In the genomic region with DNA sequence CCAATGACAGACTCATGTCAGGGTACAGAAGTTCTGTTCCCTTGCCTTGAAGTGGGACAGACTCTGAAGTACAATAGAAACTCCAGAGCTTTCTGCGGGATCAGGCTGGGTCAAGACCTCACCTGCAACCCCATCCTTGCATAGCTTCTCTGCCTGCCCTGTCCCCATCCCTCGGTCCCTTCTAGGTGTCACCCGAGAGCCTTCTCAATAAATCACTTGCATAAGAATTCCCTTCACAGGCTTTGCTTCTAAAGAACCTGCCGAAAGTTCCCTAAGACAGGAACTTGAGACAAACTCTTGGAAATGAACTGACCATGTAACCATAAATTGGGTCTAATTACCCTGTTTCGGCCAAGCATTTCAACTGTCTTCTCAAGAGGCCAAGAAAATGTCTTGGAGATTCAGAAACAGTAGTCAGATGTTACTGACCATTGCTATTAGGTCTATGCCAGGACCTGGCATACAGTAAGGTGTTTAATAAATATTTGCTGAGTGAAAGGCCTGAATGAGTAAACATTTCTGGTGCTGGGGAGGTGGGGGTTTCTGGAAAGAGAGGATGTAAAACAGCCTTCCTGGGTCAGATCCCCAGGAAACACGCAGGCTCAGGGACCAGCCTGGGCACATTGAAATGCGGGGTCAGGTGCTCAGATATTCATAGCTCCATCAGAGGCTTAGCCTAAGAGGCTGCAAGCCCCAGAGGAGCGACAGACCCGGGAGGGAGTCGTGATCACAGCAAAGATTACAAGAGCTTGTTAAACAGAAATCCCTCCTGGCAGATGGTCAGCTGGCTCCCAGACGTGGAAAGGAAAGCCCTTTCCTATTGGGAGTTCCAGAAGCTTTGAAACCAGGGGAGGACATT, we compare ENCODE assay signal across 19 cellular contexts.
DNase-seq lines count a peak whose midpoint lies in the region; ATAC-seq and TF ChIP-seq lines count a peak whose summit lies in the region.
"Had no signal": no experiment of that assay in that cellular context is flagged by ENCODE, and none has a peak within 500 bp of the region (broad histone marks: within the 10 kb centered on the region; RNA-seq: fewer than 3 reads in every experiment).

No MANE protein-coding gene starts in this region.

- H3K4me1 Mint-ChIP-seq in H9 = peaks cover 33 to 42% of the 10 kb centered on the region in 2 experiments
- H3K4me1 Mint-ChIP-seq: activated naive CD8-positive, alpha-beta T cell treated with anti-CD3 and anti-CD28 coated beads, Interleukin-2, amount 10 ng/mL, durations not matched to agents 7 days and 5 days had no signal

- H3K9me3 ChIP-seq in H9 (ENCODE audit: control insufficient read depth, low read depth, low read length) = no peaks in the 10 kb centered on the region
- H3K9me3 ChIP-seq in WERI-Rb-1 (ENCODE audit: severe bottlenecking) = no peaks in the 10 kb centered on the region
- no peaks in the 10 kb centered on the region for H3K9me3 ChIP-seq in neuronal stem cell (replicated peaks in 1 of 2; ENCODE audit: control insufficient read depth in 2 of 2, insufficient read depth in 1 of 2, low read depth in 1 of 2, low read length in 2 of 2)
- H3K9me3 ChIP-seq: Caco-2 had no signal

- H3K27ac ChIP-seq in H9 (ENCODE audit: insufficient read length, low read depth, low read length) (no peak overlapping the region), WERI-Rb-1 (peak overlapping the region; percentile 71), neuronal stem cell (replicated peaks; ENCODE audit: low read length) (no peak overlapping the region)

- no peaks in the 10 kb centered on the region for H4K20me1 ChIP-seq in H9 (ENCODE audit: control insufficient read depth, insufficient read depth, insufficient read length)

- H3K4me2 ChIP-seq in H9 (ENCODE audit: insufficient read depth, insufficient read length, low read length) (no peak overlapping the region), neuronal stem cell (ENCODE audit: insufficient read depth, low read length, poor library complexity, severe bottlenecking) (no peak overlapping the region)

- no peak overlapping the region for H3K56ac ChIP-seq in H9 (ENCODE audit: insufficient read length, low read depth, low read length)

- H3K9ac ChIP-seq in H9 (ENCODE audit: extremely low read depth, insufficient read length, low read length) (no peak overlapping the region), neuronal stem cell (ENCODE audit: low read depth, low read length, poor library complexity) (no peak overlapping the region)

- H2BK20ac ChIP-seq in H9 (ENCODE audit: low read depth, low read length, poor library complexity, severe bottlenecking) = no peak overlapping the region

- no peak overlapping the region for H4K91ac ChIP-seq in H9 (ENCODE audit: insufficient read length, low read depth, low read length)
- no peak overlapping the region for H4K91ac ChIP-seq in neuronal stem cell (ENCODE audit: low read depth, low read length, poor library complexity)

- peak overlapping the region in 1 of 3 experiments; percentile 80; a peak in 1 of 7 replicates for H3K27ac Mint-ChIP-seq in H9
- H3K27ac Mint-ChIP-seq: activated naive CD8-positive, alpha-beta T cell treated with anti-CD3 and anti-CD28 coated beads, Interleukin-2, amount 10 ng/mL, durations not matched to agents 7 days and 5 days; nephron; progenitor cell of endocrine pancreas; T-helper 2 cell treated with Interferon-gamma antibody and Interleukin-4, amounts not matched to agents 5 μg/mL and 100 μg/mL, for 36 hours had no signal

- no peaks in the 10 kb centered on the region for H3K36me3 Mint-ChIP-seq in H9 (ENCODE audit: insufficient read depth in 1 of 3, low read depth in 3 of 3)
- H3K36me3 Mint-ChIP-seq: activated naive CD8-positive, alpha-beta T cell treated with anti-CD3 and anti-CD28 coated beads, Interleukin-2, amount 10 ng/mL, durations not matched to agents 7 days and 5 days had no signal

- H3K79me1 ChIP-seq in H9 (ENCODE audit: insufficient read depth, low read depth, low read length, poor library complexity, severe bottlenecking) (no peaks in the 10 kb centered on the region), neuronal stem cell (ENCODE audit: low read depth, low read length) (no peaks in the 10 kb centered on the region)

- H3K27me3 ChIP-seq in H9 (ENCODE audit: insufficient read depth, low read length) = no peaks in the 10 kb centered on the region; the same call in 1 of the 2 replicates
- H3K27me3 ChIP-seq in WERI-Rb-1 (ENCODE audit: insufficient read depth, low read depth, severe bottlenecking) = no peaks in the 10 kb centered on the region
- peaks cover 0 to 49% (median 0%) of the 10 kb centered on the region in 3 experiments for H3K27me3 ChIP-seq in neuronal stem cell (ENCODE audit: control insufficient read depth in 3 of 3, insufficient read depth in 3 of 3, low read depth in 1 of 3, low read length in 3 of 3)

- H3K4me1 ChIP-seq in H9 (ENCODE audit: insufficient read depth, low read length) = no peaks in the 10 kb centered on the region
- peaks cover 0 to 5% of the 10 kb centered on the region in 2 donors for H3K4me1 ChIP-seq in neuronal stem cell (ENCODE audit: control insufficient read depth in 2 of 2, insufficient read depth in 1 of 2, low read depth in 1 of 2, low read length in 2 of 2)
- H3K4me1 ChIP-seq: Caco-2 had no signal

- no peak overlapping the region for H2AFZ ChIP-seq in H9 (ENCODE audit: low read length)
- H2AFZ ChIP-seq in neuronal stem cell (ENCODE audit: low read length) = no peak overlapping the region

- H3K18ac ChIP-seq in H9 (ENCODE audit: insufficient read length, low read depth, low read length) (no peak overlapping the region), neuronal stem cell (ENCODE audit: low read length) (peak overlapping the region; percentile 9)

- no peak overlapping the region for H2AK5ac ChIP-seq in H9 (ENCODE audit: insufficient read length, low read length)
- no peak overlapping the region for H2AK5ac ChIP-seq in neuronal stem cell (ENCODE audit: low read depth, low read length)

- H3K23ac ChIP-seq in H9 (ENCODE audit: insufficient read length, low read depth, low read length) (no peak overlapping the region), neuronal stem cell (ENCODE audit: low read depth, low read length, poor library complexity) (no peak overlapping the region)

- H3K9me3 Mint-ChIP-seq in H9 = no peaks in the 10 kb centered on the region; a peak in 1 of 5 replicates
- H3K9me3 Mint-ChIP-seq: activated naive CD8-positive, alpha-beta T cell treated with anti-CD3 and anti-CD28 coated beads, Interleukin-2, amount 10 ng/mL, durations not matched to agents 7 days and 5 days; nephron; T-helper 2 cell treated with Interferon-gamma antibody and Interleukin-4, amounts not matched to agents 5 μg/mL and 100 μg/mL, for 36 hours had no signal

- H2BK5ac ChIP-seq in H9 (ENCODE audit: insufficient read length, low read length) = no peak overlapping the region
- H2BK5ac ChIP-seq in neuronal stem cell (ENCODE audit: low read length) = no peak overlapping the region

- DNase-seq in H9 = peak; percentile 62
- peak; percentile 18 for DNase-seq in NCI-H2227 treated with DMSO at 0.1 percent for 48 hours (lab: John Stamatoyannopoulos, UW)
- peak; percentile 96 for DNase-seq in WERI-Rb-1
- no peak for DNase-seq in neuronal stem cell (ENCODE audit: low spot score)
- DNase-seq: activated naive CD8-positive, alpha-beta T cell treated with anti-CD3 and anti-CD28 coated beads, Interleukin-2, amount 10 ng/mL, durations not matched to agents 7 days and 5 days; Caco-2; cortex of kidney; MM.1S; SIG-M5; small intestine; stimulated activated CD8-positive, alpha-beta memory T cell treated with anti-CD3 and anti-CD28 coated beads, Interleukin-4, amount 100 ng/mL, for 48 hours; substantia nigra had no signal

- H3K4ac ChIP-seq in H9 (ENCODE audit: low read depth, low read length) (no peak overlapping the region), neuronal stem cell (ENCODE audit: low read length) (no peak overlapping the region)

- H2BK12ac ChIP-seq in H9 (ENCODE audit: insufficient read length, low read depth, low read length) (no peak overlapping the region), neuronal stem cell (ENCODE audit: low read length) (no peak overlapping the region)

- H2BK15ac ChIP-seq in H9 (ENCODE audit: low read depth, low read length) (no peak overlapping the region), neuronal stem cell (ENCODE audit: low read length) (no peak overlapping the region)

- H3K14ac ChIP-seq in H9 (ENCODE audit: insufficient read depth, low read length) = no peak overlapping the region
- no peak overlapping the region for H3K14ac ChIP-seq in neuronal stem cell (ENCODE audit: low read length)

- H3T11ph ChIP-seq in H9 (ENCODE audit: low read length) = no peak overlapping the region

- no peak overlapping the region for H4K8ac ChIP-seq in H9 (replicated peaks; ENCODE audit: insufficient read length, low read depth, low read length)
- H4K8ac ChIP-seq in neuronal stem cell (ENCODE audit: low read depth, low read length) = no peak overlapping the region

- no CpG with 5 or more reads among the region's 11 CpGs for WGBS in H9 (ENCODE audit: extremely low coverage, insufficient read length, low lambda C conversion rate)
- WGBS in neuronal stem cell (ENCODE audit: extremely low coverage in 2 of 2, insufficient read length in 2 of 2, insufficient replicate concordance in 1 of 2), 2 donors = no CpG with 5 or more reads among the region's 11 CpGs

- no peak overlapping the region for H2BK120ac ChIP-seq in H9 (ENCODE audit: low read depth, low read length, poor library complexity, severe bottlenecking)
- no peak overlapping the region for H2BK120ac ChIP-seq in neuronal stem cell (ENCODE audit: low read depth, low read length)

- peak overlapping the region in 1 of 2 experiments; percentile 6; a peak in 1 of 5 replicates for H3K4me3 Mint-ChIP-seq in H9
- H3K4me3 Mint-ChIP-seq: activated naive CD8-positive, alpha-beta T cell treated with anti-CD3 and anti-CD28 coated beads, Interleukin-2, amount 10 ng/mL, durations not matched to agents 7 days and 5 days; nephron; T-helper 2 cell treated with Interferon-gamma antibody and Interleukin-4, amounts not matched to agents 5 μg/mL and 100 μg/mL, for 36 hours had no signal

- H3K36me3 ChIP-seq in WERI-Rb-1 = no peaks in the 10 kb centered on the region
- no peaks in the 10 kb centered on the region for H3K36me3 ChIP-seq in neuronal stem cell (replicated peaks in 1 of 2; ENCODE audit: control insufficient read depth in 2 of 2, insufficient read depth in 2 of 2, low read length in 2 of 2)

- H4K5ac ChIP-seq in H9 (ENCODE audit: insufficient read length, low read depth, low read length) = no peak overlapping the region

- peaks cover 23% of the 10 kb centered on the region for H3K27me3 Mint-ChIP-seq in H9 (ENCODE audit: low read depth)

- peak overlapping the region; percentile 12 for H3K4me3 ChIP-seq in WERI-Rb-1 (ENCODE audit: low read depth, low read length)
- no peak overlapping the region for H3K4me3 ChIP-seq in neuronal stem cell (ENCODE audit: low read length in 2 of 2)

- H3K79me2 ChIP-seq in H9 (ENCODE audit: insufficient read depth, low read length) = no peaks in the 10 kb centered on the region

- no peaks in the 10 kb centered on the region for H3K23me2 ChIP-seq in H9 (ENCODE audit: insufficient read length, low read depth, low read length, poor library complexity, severe bottlenecking)

- TF ChIP-seq CTCF in H9 (conservative IDR thresholded peaks at IDR 0.05) (no peak), WERI-Rb-1 (IDR thresholded peaks at IDR 0.05; ENCODE audit: low read depth, low read length) (0 out of 2 replicates have a peak, but pooled peaks have one; percentile 14)

- ATAC-seq in HG03342 (IDR thresholded peaks at IDR 0.05; ENCODE audit: unreplicated experiment) (no peak), GM21381 (IDR thresholded peaks at IDR 0.05; ENCODE audit: unreplicated experiment) (no peak), HG02938 (IDR thresholded peaks at IDR 0.05; ENCODE audit: unreplicated experiment) (no peak)
- ATAC-seq: activated CD4-positive, CD25-positive, alpha-beta regulatory T cell treated with anti-CD3 and anti-CD28 coated beads, Interleukin-2, amount 50 U/mL, for 24 hours had no signal
